Comparison of ENCODE assay signal across 34 cellular contexts in the genomic region with DNA sequence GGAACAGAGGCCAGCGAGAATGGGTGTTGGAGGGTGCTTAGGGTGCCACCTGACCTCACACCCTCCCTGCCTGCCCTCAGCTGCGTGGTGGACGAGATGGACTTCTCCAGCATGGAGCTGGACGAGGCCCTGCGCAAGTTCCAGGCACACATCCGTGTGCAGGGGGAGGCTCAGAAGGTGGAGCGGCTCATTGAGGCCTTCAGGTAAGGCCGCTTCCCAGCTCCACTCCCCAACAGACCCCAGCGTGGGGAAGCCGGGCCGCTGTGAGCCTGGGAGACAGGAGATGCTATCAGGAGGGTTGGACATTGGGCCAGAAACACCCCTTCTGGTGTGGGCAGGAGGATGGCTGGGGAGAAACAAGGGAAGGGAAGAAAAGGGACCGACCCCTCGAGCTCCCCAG. TPM values are rescaled to one million over a fixed set of nuclear protein-coding genes. Genes with fewer than 3 reads are reported as not detected.
A peak's percentile ranks its signal among the peaks of the same experiment; 100 is the strongest.
DNase-seq lines count a peak whose midpoint lies in the region; FAIRE-seq and TF ChIP-seq lines count a peak whose summit lies in the region.
"Had no signal": no experiment of that assay in that cellular context is flagged by ENCODE, and none has a peak within 500 bp of the region (broad histone marks: within the 10 kb centered on the region; RNA-seq: fewer than 3 reads in every experiment).

No MANE protein-coding gene starts in this region.

- H3K79me1 ChIP-seq in neuronal stem cell (ENCODE audit: low read depth, low read length), result no peaks in the 10 kb centered on the region

- FAIRE-seq in kidney (lab: Jason Lieb, UNC) (no peak), GM12892 (lab: Jason Lieb, UNC) (no peak)
- FAIRE-seq: A204.1, A549, D721Med had no signal

- no peak overlapping the region for H2BK5ac ChIP-seq in neuronal stem cell (ENCODE audit: low read length)

- H3K14ac ChIP-seq in neuronal stem cell (ENCODE audit: low read length), result no peak overlapping the region

- no peak for TF ChIP-seq POLR2A in GM12892 (IDR thresholded peaks at IDR 0.05; ENCODE audit: low read depth, low read length)

- no peak overlapping the region for H3K9ac ChIP-seq in kidney (ENCODE audit: low read length in 2 of 2)
- peak overlapping the region; percentile 24 for H3K9ac ChIP-seq in neuronal stem cell (ENCODE audit: low read depth, low read length, poor library complexity)
- H3K9ac ChIP-seq: BLaER1; BLaER1 treated with 17β-estradiol and CSF1 and Interleukin-3, amounts not matched to agents 10 nM and 100 nM had no signal

- H4K8ac ChIP-seq in neuronal stem cell (ENCODE audit: low read depth, low read length), result no peak overlapping the region

- no peak overlapping the region for H2BK15ac ChIP-seq in neuronal stem cell (ENCODE audit: low read length)

- intact Hi-C loops in kidney (cut with DNase I), result no loop called here

- H2BK12ac ChIP-seq in neuronal stem cell (ENCODE audit: low read length), result peak overlapping the region; percentile 14

- H3K9me3 ChIP-seq in kidney (ENCODE audit: control insufficient read depth in 1 of 2, low read length in 2 of 2), result no peaks in the 10 kb centered on the region
- H3K9me3 ChIP-seq in neuronal stem cell (replicated peaks in 1 of 2; ENCODE audit: control insufficient read depth in 2 of 2, insufficient read depth in 1 of 2, low read depth in 1 of 2, low read length in 2 of 2), result no peaks in the 10 kb centered on the region
- H3K9me3 ChIP-seq: A549; BE2C; BLaER1; BLaER1 treated with 17β-estradiol and CSF1 and Interleukin-3, amounts not matched to agents 10 nM and 100 nM had no signal

- peaks cover 0 to 26% (median 0%) of the 10 kb centered on the region in 3 experiments for H3K27me3 ChIP-seq in neuronal stem cell (ENCODE audit: control insufficient read depth in 3 of 3, insufficient read depth in 3 of 3, low read depth in 1 of 3, low read length in 3 of 3)
- H3K27me3 ChIP-seq: BE2C; BLaER1; BLaER1 treated with 17β-estradiol and CSF1 and Interleukin-3, amounts not matched to agents 10 nM and 100 nM had no signal

- H3K18ac ChIP-seq in neuronal stem cell (ENCODE audit: low read length), result peak overlapping the region; percentile 62

- WGBS in neuronal stem cell (ENCODE audit: extremely low coverage in 2 of 2, insufficient read length in 2 of 2, insufficient replicate concordance in 1 of 2), 2 donors, result no CpG with 5 or more reads among the region's 13 CpGs

- H3K4me3 ChIP-seq in kidney (ENCODE audit: low read length in 2 of 2), result no peak overlapping the region
- H3K4me3 ChIP-seq in neuronal stem cell (ENCODE audit: low read length in 2 of 2), result no peak overlapping the region
- H3K4me3 ChIP-seq: A549; BLaER1; BLaER1 treated with 17β-estradiol and CSF1 and Interleukin-3, amounts not matched to agents 10 nM and 100 nM had no signal

- DNase-seq in kidney (peak; percentile 67), neuronal stem cell (ENCODE audit: low spot score) (no peak), GM12892 (ENCODE audit: insufficient read length) (no peak), NCI-H2029 treated with DMSO at 0.1 percent for 48 hours (lab: John Stamatoyannopoulos, UW) (no peak)
- DNase-seq: 8988T; ACHN; AML-193; BE2C; C1 segment of cervical spinal cord; Caco-2; Calu3; CD4-positive, alpha-beta memory T cell; CD4-positive, alpha-beta T cell; CD4-positive, CD25-positive, alpha-beta regulatory T cell; CD8-positive, alpha-beta memory T cell; CD8-positive, alpha-beta T cell; COR-L47; DMS 273 treated with DMSO at 0.1 percent for 48 hours; DMS153; DMS53; DMS79; DMS79 treated with DMSO at 0.1 percent for 48 hours; DND-41; EL had no signal

- H2AK5ac ChIP-seq in neuronal stem cell (ENCODE audit: low read depth, low read length), result peak overlapping the region; percentile 53

- H3K23ac ChIP-seq in neuronal stem cell (ENCODE audit: low read depth, low read length, poor library complexity), result peak overlapping the region; percentile 50

- no peak overlapping the region for H2BK120ac ChIP-seq in neuronal stem cell (ENCODE audit: low read depth, low read length)

- no peak overlapping the region for H4K91ac ChIP-seq in neuronal stem cell (ENCODE audit: low read depth, low read length, poor library complexity)

- H3K4ac ChIP-seq in neuronal stem cell (ENCODE audit: low read length), result no peak overlapping the region

- H2AFZ ChIP-seq in neuronal stem cell (ENCODE audit: low read length), result no peak overlapping the region

- TF ChIP-seq CTCF in kidney (IDR thresholded peaks at IDR 0.05; ENCODE audit: borderline replicate concordance, extremely low read depth, insufficient read depth), result no peak

- H3K27ac ChIP-seq in kidney (ENCODE audit: low read depth in 2 of 2, low read length in 2 of 2) (no peak overlapping the region), neuronal stem cell (replicated peaks; ENCODE audit: low read length) (no peak overlapping the region)
- H3K27ac ChIP-seq: 22Rv1; A549; BLaER1; BLaER1 treated with 17β-estradiol and CSF1 and Interleukin-3, amounts not matched to agents 10 nM and 100 nM; C4-2B had no signal

- no peak overlapping the region for H3K4me2 ChIP-seq in neuronal stem cell (ENCODE audit: insufficient read depth, low read length, poor library complexity, severe bottlenecking)
- H3K4me2 ChIP-seq: A549 had no signal

- H3K4me1 ChIP-seq in kidney (ENCODE audit: control insufficient read depth in 1 of 2, insufficient read depth in 1 of 2, low read depth in 1 of 2, low read length in 2 of 2), result peaks cover 5 to 11% of the 10 kb centered on the region in 2 donors
- peaks cover 0 to 10% of the 10 kb centered on the region in 2 donors for H3K4me1 ChIP-seq in neuronal stem cell (ENCODE audit: control insufficient read depth in 2 of 2, insufficient read depth in 1 of 2, low read depth in 1 of 2, low read length in 2 of 2)
- H3K4me1 ChIP-seq: A549, BE2C had no signal

- H3K36me3 ChIP-seq in kidney (ENCODE audit: control insufficient read depth in 1 of 2, insufficient read depth in 2 of 2, low read length in 2 of 2) (no peaks in the 10 kb centered on the region), neuronal stem cell (replicated peaks in 1 of 2; ENCODE audit: control insufficient read depth in 2 of 2, insufficient read depth in 2 of 2, low read length in 2 of 2) (no peaks in the 10 kb centered on the region)
- H3K36me3 ChIP-seq: BE2C; BLaER1; BLaER1 treated with 17β-estradiol and CSF1 and Interleukin-3, amounts not matched to agents 10 nM and 100 nM had no signal

RNA-seq across cellular contexts. Expression of gene SLC6A12, which starts 57.0 kb away (rescaled TPM):
- total RNA-seq in kidney, result 130 TPM
- polyA plus RNA-seq in kidney (ENCODE audit: insufficient read depth, low read depth, low replicate concordance), result 45.6 TPM
- 0.18 TPM for polyA plus RNA-seq in neuronal stem cell (2013, experiment 1 of 2)
- polyA plus RNA-seq in neuronal stem cell (2013, experiment 2 of 2), result 0.22 TPM
- polyA plus RNA-seq in GM12892 (2012; ENCODE audit: missing spikeins), result 0.17 TPM
- total RNA-seq: A673; B cell; CD4-positive, alpha-beta T cell; CD4-positive, CD25-positive, alpha-beta regulatory T cell; CD8-positive, alpha-beta T cell had no signal
- polyA plus RNA-seq: BJ; CD4-positive, alpha-beta memory T cell; CD4-positive, CD25-positive, alpha-beta regulatory T cell; CD8-positive, alpha-beta memory T cell had no signal
